Comparison of ENCODE assay signal across 12 cellular contexts in the genomic region with DNA sequence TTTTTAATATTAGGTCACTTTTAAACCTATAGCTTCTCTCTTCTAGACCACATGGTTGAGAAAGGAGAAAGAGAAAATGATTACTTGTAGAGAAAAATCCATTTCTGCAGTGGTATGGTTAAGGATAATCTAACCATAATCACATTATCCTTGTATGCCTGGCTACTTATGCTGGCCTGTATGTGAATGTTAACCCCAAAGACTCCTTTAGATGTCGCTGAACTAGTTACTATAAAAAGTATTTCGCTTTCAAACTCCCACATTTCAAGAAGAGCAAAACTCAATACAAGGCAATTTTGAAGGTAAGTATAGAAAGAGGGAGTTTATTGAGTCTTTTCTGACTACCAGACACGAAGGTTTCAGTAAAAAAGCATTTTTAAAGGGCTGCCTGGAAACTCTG. TPM values are rescaled to one million over a fixed set of nuclear protein-coding genes. Genes with fewer than 3 reads are reported as not detected.
DNase-seq lines count a peak whose midpoint lies in the region; ATAC-seq, FAIRE-seq and TF ChIP-seq lines count a peak whose summit lies in the region.
"Had no signal": no experiment of that assay in that cellular context is flagged by ENCODE, and none has a peak within 500 bp of the region (broad histone marks: within the 10 kb centered on the region; RNA-seq: fewer than 3 reads in every experiment).

No MANE protein-coding gene starts in this region.

- H3K79me1 ChIP-seq in neuronal stem cell (ENCODE audit: low read depth, low read length) = no peaks in the 10 kb centered on the region

- no peaks in the 10 kb centered on the region for H3K9me3 ChIP-seq in BE2C
- no peaks in the 10 kb centered on the region for H3K9me3 ChIP-seq in adipocyte (ENCODE audit: control insufficient read depth, low read length)
- H3K9me3 ChIP-seq in neuronal stem cell (replicated peaks in 1 of 2; ENCODE audit: control insufficient read depth in 2 of 2, insufficient read depth in 1 of 2, low read depth in 1 of 2, low read length in 2 of 2) = peaks cover 0 to 11% of the 10 kb centered on the region in 2 donors
- H3K9me3 ChIP-seq: right atrium auricular region had no signal

- no peak overlapping the region for H2AK5ac ChIP-seq in neuronal stem cell (ENCODE audit: low read depth, low read length)

- no peak overlapping the region for H3K27ac ChIP-seq in neuronal stem cell (replicated peaks; ENCODE audit: low read length)
- H3K27ac ChIP-seq: right atrium auricular region had no signal

- H3K36me3 ChIP-seq in BE2C (no peaks in the 10 kb centered on the region), adipocyte (ENCODE audit: control insufficient read depth, insufficient read depth, low read length, severe bottlenecking) (no peaks in the 10 kb centered on the region), neuronal stem cell (replicated peaks in 1 of 2; ENCODE audit: control insufficient read depth in 2 of 2, insufficient read depth in 2 of 2, low read length in 2 of 2) (peaks cover 0 to 2% of the 10 kb centered on the region in 2 donors)
- H3K36me3 ChIP-seq: right atrium auricular region had no signal

- TF ChIP-seq POLR2A in H54 (IDR thresholded peaks at IDR 0.05; ENCODE audit: low read depth, low read length) = no peak

- no peak overlapping the region for H3K23ac ChIP-seq in neuronal stem cell (ENCODE audit: low read depth, low read length, poor library complexity)

- no peaks in the 10 kb centered on the region for H3K9me3 Mint-ChIP-seq in mesothelial cell of epicardium

- peak; percentile 11 for FAIRE-seq in H54 (lab: Jason Lieb, UNC)
- FAIRE-seq: endometrium, islet of Langerhans had no signal

- no peaks in the 10 kb centered on the region for H3K27me3 ChIP-seq in BE2C
- no peaks in the 10 kb centered on the region for H3K27me3 ChIP-seq in adipocyte (replicated peaks; ENCODE audit: control insufficient read depth, insufficient read depth, low read length)
- no peaks in the 10 kb centered on the region for H3K27me3 ChIP-seq in neuronal stem cell (ENCODE audit: control insufficient read depth in 3 of 3, insufficient read depth in 3 of 3, low read depth in 1 of 3, low read length in 3 of 3)
- H3K27me3 ChIP-seq: right atrium auricular region had no signal

- ATAC-seq in HG03159 (IDR thresholded peaks at IDR 0.05; ENCODE audit: unreplicated experiment) = no peak

- no peak overlapping the region for H2BK15ac ChIP-seq in neuronal stem cell (ENCODE audit: low read length)

- H3K27ac Mint-ChIP-seq in mesothelial cell of epicardium = peak overlapping the region; percentile 5

- H3K18ac ChIP-seq in neuronal stem cell (ENCODE audit: low read length) = no peak overlapping the region

- TF ChIP-seq CTCF in BE2C (IDR thresholded peaks at IDR 0.05; ENCODE audit: low read depth, low read length) (no peak), mesothelial cell of epicardium (IDR thresholded peaks at IDR 0.05; ENCODE audit: unreplicated experiment) (no peak)

- H4K91ac ChIP-seq in neuronal stem cell (ENCODE audit: low read depth, low read length, poor library complexity) = no peak overlapping the region

- no peak overlapping the region for H2BK12ac ChIP-seq in neuronal stem cell (ENCODE audit: low read length)

- H3K36me3 Mint-ChIP-seq in mesothelial cell of epicardium = peaks cover 3% of the 10 kb centered on the region

- no peak for DNase-seq in BE2C
- DNase-seq in H54 (ENCODE audit: insufficient read length, low spot score) = no peak
- DNase-seq in adipocyte (ENCODE audit: low read depth) = no peak
- DNase-seq in mesothelial cell of epicardium (ENCODE audit: low spot score in 2 of 2, unreplicated experiment in 2 of 2) = no peak
- no peak for DNase-seq in neuronal stem cell (ENCODE audit: low spot score)
- no peak for DNase-seq in DMS153 treated with DMSO at 0.1 percent for 48 hours (lab: John Stamatoyannopoulos, UW; ENCODE audit: unreplicated experiment)
- DNase-seq in cerebellar nuclear complex (lab: John Stamatoyannopoulos, UW) = no peak
- DNase-seq: NCI-H2081 treated with DMSO at 0.1 percent for 48 hours had no signal

- H3K9ac ChIP-seq in adipocyte (ENCODE audit: low read length) = peak overlapping the region; percentile 88
- no peak overlapping the region for H3K9ac ChIP-seq in neuronal stem cell (ENCODE audit: low read depth, low read length, poor library complexity)

- no peak overlapping the region for H2BK5ac ChIP-seq in neuronal stem cell (ENCODE audit: low read length)

- no peak overlapping the region for H2AFZ ChIP-seq in neuronal stem cell (ENCODE audit: low read length)

- peak overlapping the region; percentile 91 for H3K4me3 Mint-ChIP-seq in mesothelial cell of epicardium

- H4K8ac ChIP-seq in neuronal stem cell (ENCODE audit: low read depth, low read length) = no peak overlapping the region

- no peak overlapping the region for H3K4ac ChIP-seq in neuronal stem cell (ENCODE audit: low read length)

- H2BK120ac ChIP-seq in neuronal stem cell (ENCODE audit: low read depth, low read length) = no peak overlapping the region

- no peak overlapping the region for H3K4me2 ChIP-seq in neuronal stem cell (ENCODE audit: insufficient read depth, low read length, poor library complexity, severe bottlenecking)

- H3K4me1 ChIP-seq in BE2C = no peaks in the 10 kb centered on the region
- H3K4me1 ChIP-seq in adipocyte (ENCODE audit: control insufficient read depth, insufficient read depth, low read length) = peaks cover 64% of the 10 kb centered on the region
- peaks cover 15 to 47% of the 10 kb centered on the region in 2 donors for H3K4me1 ChIP-seq in neuronal stem cell (ENCODE audit: control insufficient read depth in 2 of 2, insufficient read depth in 1 of 2, low read depth in 1 of 2, low read length in 2 of 2)

- WGBS in neuronal stem cell (ENCODE audit: extremely low coverage in 2 of 2, insufficient read length in 2 of 2, insufficient replicate concordance in 1 of 2), 2 donors = no CpG with 5 or more reads among the region's 3 CpGs

- H3K4me1 Mint-ChIP-seq in mesothelial cell of epicardium = peaks cover 55% of the 10 kb centered on the region

- no peaks in the 10 kb centered on the region for H3K27me3 Mint-ChIP-seq in mesothelial cell of epicardium (ENCODE audit: low read depth)

- no peak overlapping the region for H3K14ac ChIP-seq in neuronal stem cell (ENCODE audit: low read length)

- H3K4me3 ChIP-seq in BE2C (ENCODE audit: low read depth, low read length) = peak overlapping the region; percentile 83
- H3K4me3 ChIP-seq in adipocyte (ENCODE audit: low read length) = peak overlapping the region; percentile 28
- peak overlapping the region in 1 of 2 donors; percentile 79 for H3K4me3 ChIP-seq in neuronal stem cell (ENCODE audit: low read length in 2 of 2)
- H3K4me3 ChIP-seq: right atrium auricular region had no signal

RNA-seq across cellular contexts. Expression of a gene that starts 2.2 kb away (rescaled TPM):
- 8.0 TPM for polyA plus RNA-seq in BE2C (2012; ENCODE audit: insufficient read depth, insufficient read length, low read depth)
- total RNA-seq in mesothelial cell of epicardium = 10.5 to 13.1 TPM (median 11.3 TPM) in 3 replicates
- polyA plus RNA-seq in neuronal stem cell (2013, experiment 1 of 2) = 31.2 TPM
- polyA plus RNA-seq in neuronal stem cell (2013, experiment 2 of 2) = 30.7 TPM

RNA-seq across cellular contexts. Expression of a gene that starts 42.9 kb away (rescaled TPM):
- not detected for polyA plus RNA-seq in BE2C (2012; ENCODE audit: insufficient read depth, insufficient read length, low read depth)
- 29.4 to 31.0 TPM (median 30.9 TPM) in 3 replicates for total RNA-seq in mesothelial cell of epicardium
- polyA plus RNA-seq in neuronal stem cell (2013, experiment 1 of 2) = 6.1 TPM
- polyA plus RNA-seq in neuronal stem cell (2013, experiment 2 of 2) = 5.8 TPM
